Comparison of ENCODE assay signal across 30 cellular contexts in the genomic region with DNA sequence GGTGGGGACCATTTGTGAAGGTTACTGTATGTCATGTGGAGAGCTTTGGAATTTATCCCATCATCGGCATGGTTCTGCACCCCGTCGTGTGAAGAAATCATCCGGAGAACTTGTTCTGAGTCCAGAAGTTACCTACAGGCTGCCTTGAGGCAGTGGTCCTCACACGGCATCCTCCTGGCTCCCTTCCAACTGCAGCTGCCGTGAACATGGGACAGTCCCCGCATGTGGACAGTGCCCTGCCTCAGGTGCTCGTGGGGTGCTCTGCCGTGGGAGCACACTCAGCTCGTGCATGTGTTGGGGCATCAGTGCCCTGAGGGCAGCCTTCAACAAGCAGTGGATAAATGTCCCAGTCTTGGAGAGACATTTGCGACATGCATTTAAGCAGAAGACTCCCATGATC.
"Had no signal": no experiment of that assay in that cellular context is flagged by ENCODE, and none has a peak within 500 bp of the region (broad histone marks: within the 10 kb centered on the region; RNA-seq: fewer than 3 reads in every experiment).

No MANE protein-coding gene starts in this region.

- H3K4me1 Mint-ChIP-seq: activated B cell treated with CpG ODN at 0.5 μM for 24 hours; activated naive CD4-positive, alpha-beta T cell treated with anti-CD3 and anti-CD28 coated beads, Interleukin-2, amount 50 U/mL, for 24 hours; activated naive CD8-positive, alpha-beta T cell treated with anti-CD3 and anti-CD28 coated beads for 36 hours; activated naive CD8-positive, alpha-beta T cell treated with anti-CD3 and anti-CD28 coated beads, Interleukin-2, amount 50 U/mL, for 24 hours; endodermal cell; T-cell had no signal

- H3K27me3 Mint-ChIP-seq: activated B cell treated with CpG ODN at 0.5 μM for 24 hours; activated CD8-positive, alpha-beta T cell treated with anti-CD3 and anti-CD28 coated beads for 36 hours; activated naive CD4-positive, alpha-beta T cell treated with anti-CD3 and anti-CD28 coated beads, Interleukin-2, amount 50 U/mL, for 24 hours; activated naive CD8-positive, alpha-beta T cell treated with anti-CD3 and anti-CD28 coated beads for 36 hours; activated naive CD8-positive, alpha-beta T cell treated with anti-CD3 and anti-CD28 coated beads, Interleukin-2, amount 50 U/mL, for 24 hours; dendritic cell treated with granulocyte-macrophage colony-stimulating factor and Interleukin-4, amounts not matched to agents 40 ng/mL and 50 ng/mL, for 4 days; T-cell had no signal

- ATAC-seq: activated CD4-positive, CD25-positive, alpha-beta regulatory T cell treated with anti-CD3 and anti-CD28 coated beads, Interleukin-2, amount 50 U/mL, for 24 hours; activated CD8-positive, alpha-beta T cell treated with anti-CD3 and anti-CD28 coated beads for 36 hours; activated naive CD8-positive, alpha-beta T cell treated with anti-CD3 and anti-CD28 coated beads, Interleukin-2, amount 50 U/mL, for 24 hours; activated T-cell treated with anti-CD3 and anti-CD28 coated beads, Interleukin-2, amount 50 U/mL, for 4 hours; body of pancreas; esophagus mucosa; T-cell had no signal

- H3K9me3 ChIP-seq: adrenal gland, body of pancreas had no signal

- H3K9me3 Mint-ChIP-seq: activated naive CD4-positive, alpha-beta T cell treated with anti-CD3 and anti-CD28 coated beads for 36 hours; activated naive CD4-positive, alpha-beta T cell treated with anti-CD3 and anti-CD28 coated beads, Interleukin-2, amount 50 U/mL, for 24 hours; activated naive CD8-positive, alpha-beta T cell treated with anti-CD3 and anti-CD28 coated beads for 36 hours; activated naive CD8-positive, alpha-beta T cell treated with anti-CD3 and anti-CD28 coated beads, Interleukin-2, amount 50 U/mL, for 24 hours; activated T-helper 2 cell treated with anti-CD3 and anti-CD28 coated beads, Interferon-gamma antibody, Interleukin-2, Interleukin-4, amounts not matched to agents 10 μg/mL and 5 μg/mL and 100 μg/mL, durations not matched to agents 14 hours and 24 hours and 36 hours; dendritic cell treated with granulocyte-macrophage colony-stimulating factor and Interleukin-4, amounts not matched to agents 40 ng/mL and 50 ng/mL, for 4 days; endodermal cell; T-cell; T-helper 1 cell treated with Interleukin-12 subunit alpha and Interleukin-12 subunit beta and Interleukin-4 antibody, amounts not matched to agents 30 μg/mL and 1 μg/mL, for 36 hours; T-helper 2 cell treated with Interferon-gamma antibody and Interleukin-4, amounts not matched to agents 5 μg/mL and 100 μg/mL, for 36 hours had no signal

- H3K4me3 Mint-ChIP-seq: activated B cell treated with CpG ODN at 0.5 μM for 24 hours; activated CD8-positive, alpha-beta T cell treated with anti-CD3 and anti-CD28 coated beads for 36 hours; activated naive CD4-positive, alpha-beta T cell treated with anti-CD3 and anti-CD28 coated beads for 36 hours; activated naive CD4-positive, alpha-beta T cell treated with anti-CD3 and anti-CD28 coated beads, Interleukin-2, amount 50 U/mL, for 24 hours; activated naive CD8-positive, alpha-beta T cell treated with anti-CD3 and anti-CD28 coated beads for 36 hours; activated naive CD8-positive, alpha-beta T cell treated with anti-CD3 and anti-CD28 coated beads, Interleukin-2, amount 50 U/mL, for 24 hours; activated T-cell treated with anti-CD3 and anti-CD28 coated beads, Interleukin-2, amount 50 U/mL, for 4 hours; dendritic cell treated with granulocyte-macrophage colony-stimulating factor and Interleukin-4, amounts not matched to agents 40 ng/mL and 50 ng/mL, for 4 days; endodermal cell; T-cell; T-helper 1 cell treated with Interleukin-12 subunit alpha and Interleukin-12 subunit beta and Interleukin-4 antibody, amounts not matched to agents 30 μg/mL and 1 μg/mL, for 36 hours; T-helper 2 cell treated with Interferon-gamma antibody and Interleukin-4, amounts not matched to agents 5 μg/mL and 100 μg/mL, for 36 hours had no signal

- H3K27ac Mint-ChIP-seq: activated B cell treated with CpG ODN at 0.5 μM for 24 hours; activated CD8-positive, alpha-beta T cell treated with anti-CD3 and anti-CD28 coated beads for 36 hours; activated naive CD4-positive, alpha-beta T cell treated with anti-CD3 and anti-CD28 coated beads for 36 hours; activated naive CD4-positive, alpha-beta T cell treated with anti-CD3 and anti-CD28 coated beads, Interleukin-2, amount 50 U/mL, for 24 hours; activated naive CD8-positive, alpha-beta T cell treated with anti-CD3 and anti-CD28 coated beads for 36 hours; activated naive CD8-positive, alpha-beta T cell treated with anti-CD3 and anti-CD28 coated beads, Interleukin-2, amount 50 U/mL, for 24 hours; activated T-helper 2 cell treated with anti-CD3 and anti-CD28 coated beads, Interferon-gamma antibody, Interleukin-2, Interleukin-4, amounts not matched to agents 10 μg/mL and 5 μg/mL and 100 μg/mL, durations not matched to agents 14 hours and 24 hours and 36 hours; dendritic cell treated with granulocyte-macrophage colony-stimulating factor and Interleukin-4, amounts not matched to agents 40 ng/mL and 50 ng/mL, for 4 days; endodermal cell; T-cell; T-helper 1 cell treated with Interleukin-12 subunit alpha and Interleukin-12 subunit beta and Interleukin-4 antibody, amounts not matched to agents 30 μg/mL and 1 μg/mL, for 36 hours; T-helper 2 cell treated with Interferon-gamma antibody and Interleukin-4, amounts not matched to agents 5 μg/mL and 100 μg/mL, for 36 hours had no signal

- DNase-seq: activated B cell treated with CpG ODN at 0.5 μM for 24 hours; activated CD4-positive, alpha-beta T cell treated with anti-CD3 and anti-CD28 coated beads for 48 hours; activated CD4-positive, alpha-beta T cell treated with anti-CD3 and anti-CD28 coated beads, Interleukin-2, amount 50 U/mL, for 1 hour; activated CD4-positive, alpha-beta T cell treated with anti-CD3 and anti-CD28 coated beads, Interleukin-2, amount 50 U/mL, for 48 hours; activated CD8-positive, alpha-beta memory T cell treated with anti-CD3 and anti-CD28 coated beads for 24 hours; activated CD8-positive, alpha-beta T cell treated with anti-CD3 and anti-CD28 coated beads for 36 hours; activated effector memory CD4-positive, alpha-beta T cell treated with anti-CD3 and anti-CD28 coated beads, Interleukin-2, amount 50 U/mL, for 16 hours; activated naive CD4-positive, alpha-beta T cell treated with anti-CD3 and anti-CD28 coated beads for 36 hours; activated naive CD8-positive, alpha-beta T cell treated with anti-CD3 and anti-CD28 coated beads for 36 hours; activated naive CD8-positive, alpha-beta T cell treated with anti-CD3 and anti-CD28 coated beads, Interleukin-2, amount 50 U/mL, for 24 hours; activated T-cell treated with anti-CD3 and anti-CD28 coated beads, Interleukin-2, amount 50 U/mL, for 4 hours; adrenal gland; amygdala; body of pancreas; central memory CD4-positive, alpha-beta T cell; cerebellar nuclear complex; effector memory CD4-positive, alpha-beta T cell; endodermal cell; foreskin fibroblast; head of caudate nucleus; T-cell; T1000; WERI-Rb-1 had no signal
